ENCODE assay signal across 8 cellular contexts in genomic region chr17:4786111-4786491, GRCh38. TPM values are rescaled to one million over a fixed set of nuclear protein-coding genes. Genes with fewer than 3 reads are reported as not detected.
DNase-seq lines count a peak whose midpoint lies in the region; ATAC-seq and TF ChIP-seq lines count a peak whose summit lies in the region.

VMO1 (minus strand) TSS chr17:4786364; CDS start chr17:4786352, 12 bp downstream.

- TF ChIP-seq POLR2A in uterus (IDR thresholded peaks at IDR 0.05), result no peak

- no peaks in the 10 kb centered on the region for H3K36me3 ChIP-seq in mucosa of descending colon (ENCODE audit: low read depth)
- no peaks in the 10 kb centered on the region for H3K36me3 ChIP-seq in uterus

- H3K9me3 ChIP-seq in mucosa of descending colon, result no peaks in the 10 kb centered on the region
- no peaks in the 10 kb centered on the region for H3K9me3 ChIP-seq in uterus

- H3K27me3 Mint-ChIP-seq in brain, result peaks cover 7% of the 10 kb centered on the region
- H3K27me3 Mint-ChIP-seq in activated CD8-positive, alpha-beta T cell treated with anti-CD3 and anti-CD28 coated beads, Interleukin-2, amount 10 ng/mL, durations not matched to agents 7 days and 5 days (ENCODE audit: low read depth), result peaks cover 59% of the 10 kb centered on the region

- peaks cover 35% of the 10 kb centered on the region for H3K4me1 Mint-ChIP-seq in brain
- H3K4me1 Mint-ChIP-seq in activated CD8-positive, alpha-beta T cell treated with anti-CD3 and anti-CD28 coated beads, Interleukin-2, amount 10 ng/mL, durations not matched to agents 7 days and 5 days (ENCODE audit: low read depth), result peaks cover 26% of the 10 kb centered on the region

- ATAC-seq in left cardiac atrium, result no peak
- ATAC-seq in Right ventricle myocardium inferior, result no peak
- no peak for ATAC-seq in mucosa of descending colon
- no peak for ATAC-seq in GM19023 (IDR thresholded peaks at IDR 0.05; ENCODE audit: unreplicated experiment)
- ATAC-seq in activated CD8-positive, alpha-beta T cell treated with anti-CD3 and anti-CD28 coated beads, Interleukin-2, amount 10 ng/mL, durations not matched to agents 7 days and 5 days, result no peak

- H3K36me3 Mint-ChIP-seq in brain, result no peaks in the 10 kb centered on the region
- H3K36me3 Mint-ChIP-seq in activated CD8-positive, alpha-beta T cell treated with anti-CD3 and anti-CD28 coated beads, Interleukin-2, amount 10 ng/mL, durations not matched to agents 7 days and 5 days (ENCODE audit: low read depth), result no peaks in the 10 kb centered on the region

- H3K27ac Mint-ChIP-seq in brain, result peak within 1 kb of the TSS; percentile 24 to 86 (median 51)
- no peak within 1 kb of the TSS for H3K27ac Mint-ChIP-seq in activated CD8-positive, alpha-beta T cell treated with anti-CD3 and anti-CD28 coated beads, Interleukin-2, amount 10 ng/mL, durations not matched to agents 7 days and 5 days

- peaks cover 36% of the 10 kb centered on the region for H3K4me1 ChIP-seq in mucosa of descending colon (ENCODE audit: low read depth)
- H3K4me1 ChIP-seq in uterus, result peaks cover 0 to 8% of the 10 kb centered on the region in 2 donors

- CTCF ChIA-PET in activated CD8-positive, alpha-beta T cell treated with anti-CD3 and anti-CD28 coated beads, Interleukin-2, amount 10 ng/mL, durations not matched to agents 7 days and 5 days (lab: Charles Lee), result interaction anchor here (0.8 to 1.6 kb wide), 3 partner anchors 54 to 95 kb away, joined by 3 to 4 read pairs (median 3); no protein-coding TSS in a partner anchor

- intact Hi-C loops in left cardiac atrium (cut with DNase I), result loop anchor here (5.0 kb wide), 3 partner anchors 44 to 101 kb away; no protein-coding TSS in a partner anchor
- intact Hi-C loops in Right ventricle myocardium inferior (cut with DNase I), result loop anchor here (2.0 to 5.0 kb wide), 3 partner anchors 51 to 103 kb away; partner anchors contain the start of gene MED11
- intact Hi-C loops in mucosa of descending colon (cut with DNase I, micrococcal nuclease), result loop anchor here (5.0 to 10.0 kb wide), 3 partner anchors 61 to 101 kb away; no protein-coding TSS in a partner anchor
- intact Hi-C loops in uterus (cut with DNase I; ENCODE audit: low total_unique reads), result loop anchor here (5.0 kb wide), 1 partner anchor 111 kb away; the partner anchor contains the start of gene C17orf107

- POLR2A ChIA-PET in activated CD8-positive, alpha-beta T cell treated with anti-CD3 and anti-CD28 coated beads, Interleukin-2, amount 10 ng/mL, durations not matched to agents 7 days and 5 days (lab: Charles Lee), result interaction anchor here (0.8 kb wide), 1 partner anchor 50 kb away, joined by 3 read pairs; no protein-coding TSS in a partner anchor

- H3K4me3 ChIP-seq in mucosa of descending colon (no peak within 1 kb of the TSS), uterus (peak within 1 kb of the TSS; percentile 23 to 31)

- peak within 1 kb of the TSS; percentile 39 to 83 (median 64) for H3K4me3 Mint-ChIP-seq in brain
- H3K4me3 Mint-ChIP-seq in activated CD8-positive, alpha-beta T cell treated with anti-CD3 and anti-CD28 coated beads, Interleukin-2, amount 10 ng/mL, durations not matched to agents 7 days and 5 days, result no peak within 1 kb of the TSS

- peaks cover 0 to 3% (median 0%) of the 10 kb centered on the region in 5 experiments for H3K9me3 Mint-ChIP-seq in brain
- H3K9me3 Mint-ChIP-seq in activated CD8-positive, alpha-beta T cell treated with anti-CD3 and anti-CD28 coated beads, Interleukin-2, amount 10 ng/mL, durations not matched to agents 7 days and 5 days (ENCODE audit: insufficient read depth), result no peaks in the 10 kb centered on the region

- TF ChIP-seq CTCF in brain (conservative IDR thresholded peaks at IDR 0.05), result no peak
- TF ChIP-seq CTCF in mucosa of descending colon (IDR thresholded peaks at IDR 0.05), result no peak
- TF ChIP-seq CTCF in uterus (IDR thresholded peaks at IDR 0.05), result no peak

- peaks cover 7 to 25% of the 10 kb centered on the region in 2 donors for H3K27me3 ChIP-seq in uterus

- DNase-seq in left cardiac atrium, result peak; percentile 47
- DNase-seq in Right ventricle myocardium inferior (ENCODE audit: missing footprints), result no peak
- DNase-seq in mucosa of descending colon, result peak; percentile 18 to 55 (median 39)
- DNase-seq in uterus, result peak; percentile 37 to 43
- DNase-seq in DMS153 treated with DMSO at 0.1 percent for 48 hours (lab: John Stamatoyannopoulos, UW; ENCODE audit: unreplicated experiment), result no peak
- DNase-seq in activated CD8-positive, alpha-beta T cell treated with anti-CD3 and anti-CD28 coated beads, Interleukin-2, amount 10 ng/mL, durations not matched to agents 7 days and 5 days, result no peak

- H3K27ac ChIP-seq in uterus, result peak within 1 kb of the TSS in 1 of 2 donors; percentile 18

RNA-seq across cellular contexts. Expression of gene VMO1, which starts in this region (rescaled TPM):
- total RNA-seq in left cardiac atrium, result 1 to 10 TPM in 1 of 2 donors, under 1 TPM in 1; 0.81 to 1.1 TPM
- 0.70 TPM for total RNA-seq in Right ventricle myocardium inferior
- polyA plus RNA-seq in brain (ENCODE audit: insufficient read depth, low read depth, low replicate concordance), result 3.3 TPM
- 1 to 10 TPM in 2 of 3 donors, under 1 TPM in 1; 0.67 to 2.3 (median 2.1) TPM for total RNA-seq in mucosa of descending colon
- 1 to 10 TPM in 2 of 4 donors, not detected in 2; 1.3 to 2.2 TPM for total RNA-seq in uterus
- total RNA-seq in activated CD8-positive, alpha-beta T cell treated with anti-CD3 and anti-CD28 coated beads, Interleukin-2, amount 10 ng/mL, durations not matched to agents 7 days and 5 days, result not detected

Comparison
In these comparisons a context has a peak if more than half of its experiments do, and no peak if none do; other contexts are left out.
1. DNase-seq: peak in left cardiac atrium (single experiment), mucosa of descending colon (3 of 3) and uterus (2 of 2); none in Right ventricle myocardium inferior (single experiment), DMS153 treated with DMSO at 0.1 percent for 48 hours (single experiment) and activated CD8-positive, alpha-beta T cell treated with anti-CD3 and anti-CD28 coated beads, Interleukin-2, amount 10 ng/mL, durations not matched to agents 7 days and 5 days (single experiment).